1 cellular context compared by ENCODE assay signal in the genomic region with DNA sequence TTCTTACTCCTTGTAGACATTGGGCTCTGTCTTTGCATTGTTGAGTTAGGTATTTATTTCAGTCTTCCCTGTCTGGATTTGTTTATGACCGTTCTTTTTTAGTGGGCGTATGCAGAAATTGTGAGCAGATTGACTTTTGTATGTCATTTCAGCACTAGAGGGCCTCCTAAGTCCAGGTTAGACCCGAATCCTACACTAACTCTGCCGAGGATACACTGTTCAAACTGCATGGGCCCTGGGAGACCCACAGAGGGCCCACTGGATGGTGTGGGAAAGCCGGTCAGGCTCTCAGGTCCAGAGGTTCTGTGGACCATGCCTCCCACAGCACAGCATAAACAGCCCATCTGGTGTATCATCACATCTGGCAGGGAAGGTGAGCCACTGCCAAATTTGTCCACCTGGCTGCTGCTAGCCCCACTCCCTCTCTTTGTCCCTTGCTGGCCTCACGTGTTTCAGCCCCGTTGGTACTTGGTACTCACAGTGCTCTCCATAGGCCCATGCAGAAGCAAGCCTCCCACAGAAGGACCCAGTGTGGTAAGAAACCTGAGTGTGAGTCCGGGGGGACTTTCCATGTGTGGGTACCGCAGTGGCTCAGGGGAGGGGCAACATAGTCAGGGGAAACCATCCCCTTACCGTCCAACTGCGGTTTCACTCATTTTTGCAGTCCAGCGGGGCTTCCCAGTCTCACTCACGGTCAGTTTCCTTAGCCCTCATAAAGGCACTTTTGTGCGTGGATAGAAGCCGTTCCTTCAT.
TF ChIP-seq lines count a peak whose summit lies in the region.

No MANE protein-coding gene starts in this region.

TF ChIP-seq in H1, 55 proteins besides CTCF, POLR2A, EP300 and RAD21:
- TF ChIP-seq NANOG (IDR thresholded peaks at IDR 0.05; ENCODE audit: insufficient read depth, low read depth, low read length, poor library complexity, severe bottlenecking), result no peak
- no peak for TF ChIP-seq TEAD4 (IDR thresholded peaks at IDR 0.05; ENCODE audit: low read depth, low read length)
- no peak for TF ChIP-seq JUND (IDR thresholded peaks at IDR 0.05; ENCODE audit: low read length)
- TF ChIP-seq GABPA (IDR thresholded peaks at IDR 0.05; ENCODE audit: borderline replicate concordance, insufficient read depth, low read length), result no peak
- no peak for TF ChIP-seq KDM4A (IDR thresholded peaks at IDR 0.05; ENCODE audit: low read depth, low read length, severe bottlenecking)
- no peak for TF ChIP-seq PHF8 (conservative IDR thresholded peaks at IDR 0.05; ENCODE audit: low read depth, low read length)
TF ChIP-seq in H1: peak in this region for 0.
